8 cellular contexts compared by ENCODE assay signal in genomic region chr2:65432227-65433190, GRCh38. TPM values are rescaled to one million over a fixed set of nuclear protein-coding genes. Genes with fewer than 3 reads are reported as not detected.
A peak's percentile ranks its signal among the peaks of the same experiment; 100 is the strongest.
DNase-seq lines count a peak whose midpoint lies in the region.

Gene SPRED2, minus strand, starts transcription at chr2:65432599. Its CDS starts 612 bp downstream, at chr2:65431987.

- DNase-seq in DMS53 treated with DMSO at 0.1 percent for 48 hours (lab: John Stamatoyannopoulos, UW; ENCODE audit: unreplicated experiment) (peak; percentile 89), H7 (peak; percentile 91), NAMALWA (ENCODE audit: low spot score) (peak; percentile 93), SK-N-DZ (ENCODE audit: low spot score) (peak; percentile 93), glomerular endothelial cell (ENCODE audit: extremely low read depth, low read depth, low spot score) (peak; percentile 60), nucleus accumbens (lab: John Stamatoyannopoulos, UW) (peak in 55 of 56 donors; percentile 49 to 96 (median 81))

- H3K27me3 ChIP-seq in H7 (ENCODE audit: control insufficient read depth, insufficient read depth, low read length) (peaks cover 21% of the 10 kb centered on the region; the same call in 1 of the 2 replicates), thymus (ENCODE audit: control insufficient read depth, insufficient read depth) (no peaks in the 10 kb centered on the region)

- WGBS in thymus: under 1% methylated on average over 68 of the region's 68 CpGs

- no peaks in the 10 kb centered on the region for H3K36me3 Mint-ChIP-seq in activated naive CD8-positive, alpha-beta T cell

- H3K4me1 ChIP-seq in thymus (ENCODE audit: control insufficient read depth, insufficient read depth, low read length): peaks cover 12% of the 10 kb centered on the region

- H3K36me3 ChIP-seq in H7 (replicated peaks; ENCODE audit: control insufficient read depth, insufficient read depth, low read length) (no peaks in the 10 kb centered on the region), thymus (ENCODE audit: control insufficient read depth, insufficient read depth) (no peaks in the 10 kb centered on the region)

- peaks cover 22% of the 10 kb centered on the region for H3K27me3 Mint-ChIP-seq in activated naive CD8-positive, alpha-beta T cell

- peak within 1 kb of the TSS; percentile 89 for H3K27ac ChIP-seq in thymus (ENCODE audit: low read depth)

- no peaks in the 10 kb centered on the region for H3K9me3 Mint-ChIP-seq in activated naive CD8-positive, alpha-beta T cell (ENCODE audit: low read depth)

- peaks cover 18% of the 10 kb centered on the region for H3K4me1 Mint-ChIP-seq in activated naive CD8-positive, alpha-beta T cell (ENCODE audit: low read depth)

- peak within 1 kb of the TSS; percentile 92 for H3K4me3 Mint-ChIP-seq in activated naive CD8-positive, alpha-beta T cell

- no peaks in the 10 kb centered on the region for H3K9me3 ChIP-seq in thymus (ENCODE audit: control insufficient read depth)

- H3K27ac Mint-ChIP-seq in activated naive CD8-positive, alpha-beta T cell: peak within 1 kb of the TSS; percentile 50

- H3K4me3 ChIP-seq in H7 (ENCODE audit: insufficient read depth, low read depth, low read length) (peak within 1 kb of the TSS; percentile 86), thymus (ENCODE audit: low read length) (peak within 1 kb of the TSS; percentile 92)

RNA-seq across cellular contexts. Expression of gene SPRED2, which starts in this region (rescaled TPM):
- 15.1 and 16.1 TPM in 2 replicates for total RNA-seq in H7 (2014; rRNA removed; shearing (Covaris generic))
- 6.8 and 8.9 TPM in 2 replicates for polyA plus RNA-seq in SK-N-DZ (2014; cell fraction: cytosol; rRNA removed)
- 3.1 and 4.0 TPM in 2 replicates for polyA plus RNA-seq in SK-N-DZ (2014; cell fraction: nucleus; rRNA removed)
- total RNA-seq in glomerular endothelial cell: 11.9 and 14.6 TPM in 2 replicates
- polyA plus RNA-seq in thymus: 17.0 TPM

Comparison
In these comparisons a context has a peak if more than half of its experiments do, and no peak if none do; other contexts are left out.
1. Peak in every context shown above with its lines: DNase-seq, H3K4me3 ChIP-seq and H3K27ac ChIP-seq.